Comparison of ENCODE assay signal across 12 cellular contexts in the genomic region with DNA sequence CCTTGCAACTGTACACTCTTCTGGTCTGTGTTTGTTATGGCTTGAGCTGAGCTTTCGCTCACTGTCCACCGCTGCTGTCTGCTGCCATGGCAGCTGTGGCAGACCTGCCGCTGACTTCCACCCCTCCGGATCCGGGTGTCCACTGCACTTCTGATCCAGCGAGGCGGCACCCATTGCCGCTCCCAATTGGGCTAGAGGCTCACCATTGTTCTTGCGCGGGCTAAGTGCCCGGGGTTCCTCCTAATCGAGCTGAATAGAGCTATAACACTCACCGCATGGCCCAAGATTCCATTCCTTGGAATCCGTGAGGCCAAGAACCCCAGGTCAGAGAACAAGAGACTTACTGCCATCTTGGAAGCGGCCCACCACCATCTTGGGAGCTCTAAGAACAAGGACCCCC. TPM values are rescaled to one million over a fixed set of nuclear protein-coding genes. Genes with fewer than 3 reads are reported as not detected.
DNase-seq lines count a peak whose midpoint lies in the region; ATAC-seq and TF ChIP-seq lines count a peak whose summit lies in the region.
"Had no signal": no experiment of that assay in that cellular context is flagged by ENCODE, and none has a peak within 500 bp of the region (broad histone marks: within the 10 kb centered on the region; RNA-seq: fewer than 3 reads in every experiment).

No MANE protein-coding gene starts in this region.

- peaks cover 2 to 19% (median 18%) of the 10 kb centered on the region in 6 donors for H3K36me3 ChIP-seq in spleen

- H3K27ac Mint-ChIP-seq in activated CD4-positive, alpha-beta T cell treated with anti-CD3 and anti-CD28 coated beads for 36 hours, result peak overlapping the region; percentile 96
- H3K27ac Mint-ChIP-seq in T-helper 17 cell, result peak overlapping the region; percentile 100
- peak overlapping the region; percentile 98 for H3K27ac Mint-ChIP-seq in effector memory CD8-positive, alpha-beta T cell

- H3K9me3 Mint-ChIP-seq in activated CD4-positive, alpha-beta T cell treated with anti-CD3 and anti-CD28 coated beads for 36 hours (ENCODE audit: low read depth), result peaks cover 5% of the 10 kb centered on the region
- H3K9me3 Mint-ChIP-seq in effector memory CD8-positive, alpha-beta T cell, result no peaks in the 10 kb centered on the region

- H3K36me3 Mint-ChIP-seq in activated CD4-positive, alpha-beta T cell treated with anti-CD3 and anti-CD28 coated beads for 36 hours (ENCODE audit: low read depth), result peaks cover 37% of the 10 kb centered on the region
- H3K36me3 Mint-ChIP-seq in T-helper 17 cell (ENCODE audit: low read depth), result peaks cover 11% of the 10 kb centered on the region
- peaks cover 31% of the 10 kb centered on the region for H3K36me3 Mint-ChIP-seq in effector memory CD8-positive, alpha-beta T cell (ENCODE audit: insufficient read depth)

- TF ChIP-seq POLR2A in spleen (IDR thresholded peaks at IDR 0.05), result no peak

- POLR2A ChIA-PET in activated CD4-positive, alpha-beta T cell treated with anti-CD3 and anti-CD28 coated beads for 36 hours (lab: Charles Lee), result interaction anchor here (0.6 kb wide), 1 partner anchor 829 kb away, joined by 3 read pairs; no protein-coding TSS in a partner anchor

- 94 to 99% (median 98%) methylated on average over 14 to 15 of the region's 15 CpGs for whole genome bisulfite sequencing in spleen, 5 donors

- H3K9me3 ChIP-seq in T-helper 17 cell (ENCODE audit: control insufficient read depth, low read length, poor library complexity, severe bottlenecking) (no peaks in the 10 kb centered on the region), spleen (no peaks in the 10 kb centered on the region)
- H3K9me3 ChIP-seq: left ventricle myocardium inferior had no signal

- DNase-seq in activated CD4-positive, alpha-beta T cell treated with anti-CD3 and anti-CD28 coated beads for 36 hours, result no peak
- DNase-seq in activated CD4-positive, alpha-beta T cell treated with anti-CD3 and anti-CD28 coated beads for 1 hour, result no peak
- DNase-seq in T-helper 17 cell (no peak), spleen (no peak), NCI-H1048 (lab: John Stamatoyannopoulos, UW) (no peak)
- no peak for DNase-seq in effector memory CD8-positive, alpha-beta T cell
- DNase-seq: DMS 273 treated with DMSO at 0.1 percent for 48 hours, left ventricle myocardium inferior, occipital lobe had no signal

- no peaks in the 10 kb centered on the region for H3K27me3 Mint-ChIP-seq in activated CD4-positive, alpha-beta T cell treated with anti-CD3 and anti-CD28 coated beads for 36 hours
- H3K27me3 Mint-ChIP-seq in T-helper 17 cell, result no peaks in the 10 kb centered on the region
- H3K27me3 Mint-ChIP-seq in effector memory CD8-positive, alpha-beta T cell, result no peaks in the 10 kb centered on the region

- CTCF ChIA-PET in activated CD4-positive, alpha-beta T cell treated with anti-CD3 and anti-CD28 coated beads for 36 hours (lab: Charles Lee), result interaction anchor here (0.9 to 2.8 kb wide), 5 partner anchors 8 to 43 kb away, joined by 3 to 24 read pairs (median 4); a partner anchor contains a TSS

- no peak for TF ChIP-seq CTCF in spleen (IDR thresholded peaks at IDR 0.05 in 8 of 11, conservative IDR thresholded peaks at IDR 0.05 in 3 of 11)

- peak overlapping the region in 5 of 8 donors; percentile 92 to 96 (median 94) for H3K27ac ChIP-seq in spleen
- H3K27ac ChIP-seq: HL-60, left ventricle myocardium inferior had no signal

- H3K27me3 ChIP-seq in spleen (replicated peaks in 1 of 7), result no peaks in the 10 kb centered on the region

- intact Hi-C loops in activated CD4-positive, alpha-beta T cell treated with anti-CD3 and anti-CD28 coated beads for 36 hours (cut with DNase I, micrococcal nuclease), result loop anchor here in 1 of 2 experiments (1.0 kb wide), 1 partner anchor 7 kb away; no protein-coding TSS in a partner anchor
- intact Hi-C loops in spleen (cut with DNase I; ENCODE audit: low total_unique reads), result no loop called here

- ATAC-seq in activated CD4-positive, alpha-beta T cell treated with anti-CD3 and anti-CD28 coated beads for 36 hours, result no peak
- ATAC-seq in T-helper 17 cell, result no peak
- no peak for ATAC-seq in effector memory CD8-positive, alpha-beta T cell (replicated peaks)
- ATAC-seq in GM19455 (IDR thresholded peaks at IDR 0.05; ENCODE audit: unreplicated experiment), result no peak
- ATAC-seq in HG03571 (IDR thresholded peaks at IDR 0.05; ENCODE audit: unreplicated experiment), result no peak

- peaks cover 19 to 46% (median 35%) of the 10 kb centered on the region in 6 donors for H3K4me1 ChIP-seq in spleen

- H3K4me1 Mint-ChIP-seq in activated CD4-positive, alpha-beta T cell treated with anti-CD3 and anti-CD28 coated beads for 36 hours, result peaks cover 46% of the 10 kb centered on the region
- H3K4me1 Mint-ChIP-seq in T-helper 17 cell, result peaks cover 42% of the 10 kb centered on the region
- H3K4me1 Mint-ChIP-seq in effector memory CD8-positive, alpha-beta T cell (ENCODE audit: low read depth in 2 of 2), result peaks cover 35 to 41% of the 10 kb centered on the region in 2 donors

- no peak overlapping the region for H3K4me3 ChIP-seq in spleen
- H3K4me3 ChIP-seq: left ventricle myocardium inferior had no signal

- H3K4me3 Mint-ChIP-seq in activated CD4-positive, alpha-beta T cell treated with anti-CD3 and anti-CD28 coated beads for 36 hours, result peak overlapping the region; percentile 89
- H3K4me3 Mint-ChIP-seq in T-helper 17 cell, result peak overlapping the region; percentile 99
- peak overlapping the region; percentile 95 to 96 for H3K4me3 Mint-ChIP-seq in effector memory CD8-positive, alpha-beta T cell

RNA-seq across cellular contexts. Expression of a gene that starts 2.2 kb away (rescaled TPM):
- total RNA-seq in activated CD4-positive, alpha-beta T cell treated with anti-CD3 and anti-CD28 coated beads for 36 hours, result 100 to 1,000 TPM; 114 to 140 TPM
- total RNA-seq in T-helper 17 cell (10 to 100 TPM; 82.2 to 87.5 TPM), spleen (10 to 100 TPM; 58.9 to 85.4 (median 65.4) TPM)
- polyA plus RNA-seq in spleen, result 10 to 100 TPM; 53.2 to 66.4 (median 55.5) TPM

RNA-seq across cellular contexts. Expression of a gene that starts 28.1 kb away (rescaled TPM):
- total RNA-seq in activated CD4-positive, alpha-beta T cell treated with anti-CD3 and anti-CD28 coated beads for 36 hours, result 1 to 10 TPM; 6.3 to 6.9 TPM
- total RNA-seq in T-helper 17 cell (1 to 10 TPM; 2.5 to 2.7 TPM), spleen (10 to 100 TPM in 3 of 7 donors, 1 to 10 TPM in 4; 7.3 to 15.1 (median 9.2) TPM)
- polyA plus RNA-seq in spleen, result 1 to 10 TPM; 1.4 to 2.3 (median 1.4) TPM

RNA-seq across cellular contexts. Expression of a gene that starts 34.4 kb away (rescaled TPM):
- 1 to 10 TPM; 4.9 TPM for total RNA-seq in activated CD4-positive, alpha-beta T cell treated with anti-CD3 and anti-CD28 coated beads for 36 hours
- total RNA-seq in T-helper 17 cell, result 10 to 100 TPM in 1 of 2 donors, 1 to 10 TPM in 1; 9.1 to 10.1 TPM
- total RNA-seq in spleen, result 10 to 100 TPM in 3 of 7 donors, 1 to 10 TPM in 4; 4.3 to 18.9 (median 9.0) TPM
- 1 to 10 TPM in 2 of 3 donors, under 1 TPM in 1; 0.91 to 1.8 (median 1.2) TPM for polyA plus RNA-seq in spleen
